Comparison of ENCODE assay signal across 1 cellular context in genomic region chr1:32964461-32965250, GRCh38.
A peak's percentile ranks its signal among the peaks of the same experiment; 100 is the strongest.
TF ChIP-seq lines count a peak whose summit lies in the region.

TSS of gene RNF19B (minus strand) at chr1:32964809. CDS start at chr1:32964685, 124 bp downstream.

TF ChIP-seq in HepG2, 621 proteins besides CTCF, POLR2A, EP300 and RAD21 (continued from another document and continues in another):
- TF ChIP-seq ZNF710 (CRISPR knock-in tag; IDR thresholded peaks at IDR 0.05; ENCODE audit: borderline replicate concordance) (no peak), ZSCAN31 (CRISPR knock-in tag; IDR thresholded peaks at IDR 0.05; ENCODE audit: low read depth) (0 out of 2 replicates have a peak, but pooled peaks have one; percentile 13), RBAK (CRISPR knock-in tag; IDR thresholded peaks at IDR 0.05) (no peak), MIER2 (CRISPR knock-in tag; IDR thresholded peaks at IDR 0.05) (peak; percentile 47; the same call in 1 of the 2 replicates), CSRNP2 (CRISPR knock-in tag; conservative IDR thresholded peaks at IDR 0.05; ENCODE audit: low read depth) (no peak), ZSCAN21 (CRISPR knock-in tag; IDR thresholded peaks at IDR 0.05; ENCODE audit: borderline replicate concordance) (no peak), RORA (CRISPR knock-in tag; IDR thresholded peaks at IDR 0.05) (no peak), NR2F6 (IDR thresholded peaks at IDR 0.05) (no peak), NR2F6 (CRISPR knock-in tag; IDR thresholded peaks at IDR 0.05) (peak; percentile 7; the same call in 1 of the 2 replicates), ZNF30 (CRISPR knock-in tag; IDR thresholded peaks at IDR 0.05) (no peak), ZNF512 (CRISPR knock-in tag; IDR thresholded peaks at IDR 0.05) (no peak), ZNF232 (CRISPR knock-in tag; IDR thresholded peaks at IDR 0.05; ENCODE audit: borderline replicate concordance) (no peak), FLYWCH1 (CRISPR knock-in tag; IDR thresholded peaks at IDR 0.05) (no peak), ARNT (IDR thresholded peaks at IDR 0.05) (no peak), ZNF407 (CRISPR knock-in tag; IDR thresholded peaks at IDR 0.05; ENCODE audit: not compliant biosample characterization) (peak; percentile 36), SMARCE1 (IDR thresholded peaks at IDR 0.05; ENCODE audit: borderline replicate concordance) (no peak), ZNF569 (CRISPR knock-in tag; IDR thresholded peaks at IDR 0.05; ENCODE audit: borderline replicate concordance) (0 out of 2 replicates have a peak, but pooled peaks have one; percentile 47), NCOA1 (CRISPR knock-in tag; IDR thresholded peaks at IDR 0.05) (no peak), EEA1 (CRISPR knock-in tag; IDR thresholded peaks at IDR 0.05; ENCODE audit: borderline replicate concordance) (no peak), ZNF543 (CRISPR knock-in tag; IDR thresholded peaks at IDR 0.05) (no peak; the same call in 1 of the 2 replicates), RELA (CRISPR knock-in tag; IDR thresholded peaks at IDR 0.05) (no peak), ZNF432 (CRISPR knock-in tag; IDR thresholded peaks at IDR 0.05; ENCODE audit: borderline replicate concordance) (no peak), CHD2 (IDR thresholded peaks at IDR 0.05; ENCODE audit: low read depth, low read length) (no peak), ZNF816 (CRISPR knock-in tag; IDR thresholded peaks at IDR 0.05; ENCODE audit: borderline replicate concordance) (no peak), E2F5 (CRISPR knock-in tag; conservative IDR thresholded peaks at IDR 0.05) (peak; percentile 77), MZF1 (CRISPR knock-in tag; IDR thresholded peaks at IDR 0.05; ENCODE audit: borderline replicate concordance) (no peak)
- TF ChIP-seq, protein P1, sequence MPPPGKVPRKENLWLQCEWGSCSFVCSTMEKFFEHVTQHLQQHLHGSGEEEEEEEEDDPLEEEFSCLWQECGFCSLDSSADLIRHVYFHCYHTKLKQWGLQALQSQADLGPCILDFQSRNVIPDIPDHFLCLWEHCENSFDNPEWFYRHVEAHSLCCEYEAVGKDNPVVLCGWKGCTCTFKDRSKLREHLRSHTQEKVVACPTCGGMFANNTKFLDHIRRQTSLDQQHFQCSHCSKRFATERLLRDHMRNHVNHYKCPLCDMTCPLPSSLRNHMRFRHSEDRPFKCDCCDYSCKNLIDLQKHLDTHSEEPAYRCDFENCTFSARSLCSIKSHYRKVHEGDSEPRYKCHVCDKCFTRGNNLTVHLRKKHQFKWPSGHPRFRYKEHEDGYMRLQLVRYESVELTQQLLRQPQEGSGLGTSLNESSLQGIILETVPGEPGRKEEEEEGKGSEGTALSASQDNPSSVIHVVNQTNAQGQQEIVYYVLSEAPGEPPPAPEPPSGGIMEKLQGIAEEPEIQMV (CRISPR knock-in tag; IDR thresholded peaks at IDR 0.05; ENCODE audit: low read depth): no peak
- TF ChIP-seq, protein P2, sequence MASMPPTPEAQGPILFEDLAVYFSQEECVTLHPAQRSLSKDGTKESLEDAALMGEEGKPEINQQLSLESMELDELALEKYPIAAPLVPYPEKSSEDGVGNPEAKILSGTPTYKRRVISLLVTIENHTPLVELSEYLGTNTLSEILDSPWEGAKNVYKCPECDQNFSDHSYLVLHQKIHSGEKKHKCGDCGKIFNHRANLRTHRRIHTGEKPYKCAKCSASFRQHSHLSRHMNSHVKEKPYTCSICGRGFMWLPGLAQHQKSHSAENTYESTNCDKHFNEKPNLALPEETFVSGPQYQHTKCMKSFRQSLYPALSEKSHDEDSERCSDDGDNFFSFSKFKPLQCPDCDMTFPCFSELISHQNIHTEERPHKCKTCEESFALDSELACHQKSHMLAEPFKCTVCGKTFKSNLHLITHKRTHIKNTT (CRISPR knock-in tag; IDR thresholded peaks at IDR 0.05): no peak
- TF ChIP-seq, protein P3, sequence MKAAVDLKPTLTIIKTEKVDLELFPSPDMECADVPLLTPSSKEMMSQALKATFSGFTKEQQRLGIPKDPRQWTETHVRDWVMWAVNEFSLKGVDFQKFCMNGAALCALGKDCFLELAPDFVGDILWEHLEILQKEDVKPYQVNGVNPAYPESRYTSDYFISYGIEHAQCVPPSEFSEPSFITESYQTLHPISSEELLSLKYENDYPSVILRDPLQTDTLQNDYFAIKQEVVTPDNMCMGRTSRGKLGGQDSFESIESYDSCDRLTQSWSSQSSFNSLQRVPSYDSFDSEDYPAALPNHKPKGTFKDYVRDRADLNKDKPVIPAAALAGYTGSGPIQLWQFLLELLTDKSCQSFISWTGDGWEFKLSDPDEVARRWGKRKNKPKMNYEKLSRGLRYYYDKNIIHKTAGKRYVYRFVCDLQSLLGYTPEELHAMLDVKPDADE (CRISPR knock-in tag; IDR thresholded peaks at IDR 0.05): no peak
- TF ChIP-seq, protein P4, sequence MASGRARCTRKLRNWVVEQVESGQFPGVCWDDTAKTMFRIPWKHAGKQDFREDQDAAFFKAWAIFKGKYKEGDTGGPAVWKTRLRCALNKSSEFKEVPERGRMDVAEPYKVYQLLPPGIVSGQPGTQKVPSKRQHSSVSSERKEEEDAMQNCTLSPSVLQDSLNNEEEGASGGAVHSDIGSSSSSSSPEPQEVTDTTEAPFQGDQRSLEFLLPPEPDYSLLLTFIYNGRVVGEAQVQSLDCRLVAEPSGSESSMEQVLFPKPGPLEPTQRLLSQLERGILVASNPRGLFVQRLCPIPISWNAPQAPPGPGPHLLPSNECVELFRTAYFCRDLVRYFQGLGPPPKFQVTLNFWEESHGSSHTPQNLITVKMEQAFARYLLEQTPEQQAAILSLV (CRISPR knock-in tag; IDR thresholded peaks at IDR 0.05; ENCODE audit: borderline replicate concordance): no peak
- TF ChIP-seq, protein P5, sequence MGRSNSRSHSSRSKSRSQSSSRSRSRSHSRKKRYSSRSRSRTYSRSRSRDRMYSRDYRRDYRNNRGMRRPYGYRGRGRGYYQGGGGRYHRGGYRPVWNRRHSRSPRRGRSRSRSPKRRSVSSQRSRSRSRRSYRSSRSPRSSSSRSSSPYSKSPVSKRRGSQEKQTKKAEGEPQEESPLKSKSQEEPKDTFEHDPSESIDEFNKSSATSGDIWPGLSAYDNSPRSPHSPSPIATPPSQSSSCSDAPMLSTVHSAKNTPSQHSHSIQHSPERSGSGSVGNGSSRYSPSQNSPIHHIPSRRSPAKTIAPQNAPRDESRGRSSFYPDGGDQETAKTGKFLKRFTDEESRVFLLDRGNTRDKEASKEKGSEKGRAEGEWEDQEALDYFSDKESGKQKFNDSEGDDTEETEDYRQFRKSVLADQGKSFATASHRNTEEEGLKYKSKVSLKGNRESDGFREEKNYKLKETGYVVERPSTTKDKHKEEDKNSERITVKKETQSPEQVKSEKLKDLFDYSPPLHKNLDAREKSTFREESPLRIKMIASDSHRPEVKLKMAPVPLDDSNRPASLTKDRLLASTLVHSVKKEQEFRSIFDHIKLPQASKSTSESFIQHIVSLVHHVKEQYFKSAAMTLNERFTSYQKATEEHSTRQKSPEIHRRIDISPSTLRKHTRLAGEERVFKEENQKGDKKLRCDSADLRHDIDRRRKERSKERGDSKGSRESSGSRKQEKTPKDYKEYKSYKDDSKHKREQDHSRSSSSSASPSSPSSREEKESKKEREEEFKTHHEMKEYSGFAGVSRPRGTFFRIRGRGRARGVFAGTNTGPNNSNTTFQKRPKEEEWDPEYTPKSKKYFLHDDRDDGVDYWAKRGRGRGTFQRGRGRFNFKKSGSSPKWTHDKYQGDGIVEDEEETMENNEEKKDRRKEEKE (IDR thresholded peaks at IDR 0.05): no peak
